ENCODE assay signal across 13 cellular contexts in the genomic region with DNA sequence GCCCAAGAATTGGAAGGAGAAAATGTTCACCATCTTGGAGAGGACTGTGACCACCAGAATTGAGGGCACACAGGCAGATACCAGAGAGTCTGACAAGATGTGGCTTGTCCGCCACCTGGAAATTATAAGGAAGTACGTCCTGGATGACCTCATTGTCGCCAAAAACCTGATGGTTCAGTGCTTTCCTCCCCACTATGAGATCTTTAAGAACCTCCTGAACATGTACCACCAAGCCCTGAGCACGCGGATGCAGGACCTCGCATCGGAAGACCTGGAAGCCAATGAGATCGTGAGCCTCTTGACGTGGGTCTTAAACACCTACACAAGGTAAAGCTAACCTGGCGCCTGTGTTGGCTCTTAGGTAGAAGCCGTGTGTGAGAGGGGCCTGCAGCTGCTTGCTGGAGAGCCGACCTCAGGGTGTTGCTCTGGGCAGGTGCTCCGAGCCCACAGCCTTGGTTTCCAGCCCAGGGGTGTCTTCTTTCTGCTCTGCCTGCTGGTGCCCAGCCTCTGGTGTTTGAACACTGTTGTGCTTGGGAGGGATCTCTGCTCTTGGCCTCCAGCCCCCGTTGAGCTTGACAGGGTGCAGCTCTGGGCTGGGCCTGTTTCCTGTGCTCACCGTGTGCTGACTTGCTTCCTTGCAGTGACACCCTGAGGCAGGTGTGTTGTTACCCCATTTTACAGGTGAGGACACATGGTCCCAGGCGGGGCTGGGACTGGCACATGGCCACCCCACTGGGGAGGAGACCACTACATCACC. TPM values are rescaled to one million over a fixed set of nuclear protein-coding genes. Genes with fewer than 3 reads are reported as not detected.
DNase-seq lines count a peak whose midpoint lies in the region; ATAC-seq, FAIRE-seq and TF ChIP-seq lines count a peak whose summit lies in the region.
"Had no signal": no experiment of that assay in that cellular context is flagged by ENCODE, and none has a peak within 500 bp of the region (broad histone marks: within the 10 kb centered on the region; RNA-seq: fewer than 3 reads in every experiment).

No MANE protein-coding gene starts in this region.

- H3K4me2 ChIP-seq in mammary epithelial cell (ENCODE audit: insufficient read depth, low read depth, low read length) = peak overlapping the region; percentile 44

- no peak overlapping the region for H3K27ac ChIP-seq in CD4-positive, alpha-beta T cell (ENCODE audit: low read depth, low read length)
- H3K27ac ChIP-seq in mammary epithelial cell (ENCODE audit: insufficient read depth, low read depth, low read length) = no peak overlapping the region
- H3K27ac ChIP-seq: stomach had no signal

- FAIRE-seq in GM12891 (lab: Jason Lieb, UNC) = no peak

- H3K79me2 ChIP-seq in mammary epithelial cell (ENCODE audit: insufficient read depth, low read length) = peaks cover 74% of the 10 kb centered on the region

- peak; percentile 48 for ATAC-seq in CD4-positive, alpha-beta T cell (ENCODE audit: poor library complexity)
- ATAC-seq in mucosa of descending colon (peak; percentile 29), HG02763 (IDR thresholded peaks at IDR 0.05; ENCODE audit: unreplicated experiment) (no peak), HG03354 (IDR thresholded peaks at IDR 0.05; ENCODE audit: poor library complexity, severe bottlenecking, unreplicated experiment) (no peak), HG03159 (IDR thresholded peaks at IDR 0.05; ENCODE audit: unreplicated experiment) (no peak)
- ATAC-seq: SK-N-SH treated with all-trans-retinoic acid at 6 μM for 48 hours had no signal

- peak in 2 of 10 experiments; percentile 1 to 31 for DNase-seq in CD4-positive, alpha-beta T cell
- DNase-seq in GM12891 (ENCODE audit: insufficient read length, low spot score) (no peak), mammary epithelial cell (peak; percentile 24), mucosa of descending colon (peak in 2 of 3 donors; percentile 12 to 26), NCI-H1092 (lab: John Stamatoyannopoulos, UW) (no peak)
- DNase-seq: activated CD4-positive, CD25-positive, alpha-beta regulatory T cell; hippocampal formation; NCI-H345; stomach had no signal

- dilution Hi-C loops in mammary epithelial cell (cut with HindIII; ENCODE audit: low sequenced_read_pairs) = no loop called here

- WGBS in mammary epithelial cell (ENCODE audit: low coverage, missing lambda C conversion rate) = 80% methylated on average over 13 of the region's 16 CpGs

- in situ Hi-C loops in mammary epithelial cell (cut with MboI; ENCODE audit: low sequenced_read_pairs in 2 of 2) = no loop called here

- TF ChIP-seq CTCF in CD4-positive, alpha-beta T cell (IDR thresholded peaks at IDR 0.05) = no peak
- no peak for TF ChIP-seq CTCF in mammary epithelial cell (conservative IDR thresholded peaks at IDR 0.05 in 1 of 2, IDR thresholded peaks at IDR 0.05 in 1 of 2; ENCODE audit: extremely low read depth in 1 of 2, insufficient read depth in 1 of 2, low read depth in 1 of 2, low read length in 2 of 2)
- no peak for TF ChIP-seq CTCF in mucosa of descending colon (IDR thresholded peaks at IDR 0.05)

- TF ChIP-seq POLR2A in GM12891 (IDR thresholded peaks at IDR 0.05; ENCODE audit: low read depth, low read length) = no peak

- H3K4me3 Mint-ChIP-seq in CD4-positive, alpha-beta T cell = peak overlapping the region; percentile 42

- CTCF ChIA-PET in CD4-positive, alpha-beta T cell (lab: Charles Lee) = no interaction called here
- CTCF ChIA-PET in mammary epithelial cell (lab: Charles Lee; ENCODE audit: low non-redundant PET) = no interaction called here

- BruUV-seq in mammary epithelial cell (replicated peaks; lab: Mats Ljungman, UMichigan) = no TSS peak

- no peak overlapping the region for H3K9ac ChIP-seq in mammary epithelial cell (ENCODE audit: insufficient read depth, low read length)

- peaks cover 97% of the 10 kb centered on the region for H3K36me3 Mint-ChIP-seq in CD4-positive, alpha-beta T cell (ENCODE audit: low read depth)

- H3K27ac Mint-ChIP-seq in CD4-positive, alpha-beta T cell = peak overlapping the region; percentile 80

- POLR2A ChIA-PET in CD4-positive, alpha-beta T cell (lab: Charles Lee) = no interaction called here

- peaks cover 9% of the 10 kb centered on the region for H3K36me3 ChIP-seq in mammary epithelial cell (ENCODE audit: insufficient read depth, low read length)
- H3K36me3 ChIP-seq in mucosa of descending colon (ENCODE audit: low read depth) = peaks cover 5% of the 10 kb centered on the region

- H3K4me3 ChIP-seq in mammary epithelial cell (replicated peaks in 1 of 3; ENCODE audit: insufficient read depth in 1 of 3, low read depth in 2 of 3, low read length in 3 of 3) = no peak overlapping the region
- no peak overlapping the region for H3K4me3 ChIP-seq in mucosa of descending colon
- H3K4me3 ChIP-seq: stomach had no signal

- H3K4me1 Mint-ChIP-seq in CD4-positive, alpha-beta T cell (ENCODE audit: low read depth) = peaks cover 37% of the 10 kb centered on the region

- H4K20me1 ChIP-seq in mammary epithelial cell (ENCODE audit: insufficient read depth, low read length) = no peaks in the 10 kb centered on the region

- no peaks in the 10 kb centered on the region for H3K27me3 ChIP-seq in CD4-positive, alpha-beta T cell (ENCODE audit: control insufficient read depth, insufficient read depth, low read length)
- no peaks in the 10 kb centered on the region for H3K27me3 ChIP-seq in mammary epithelial cell (ENCODE audit: insufficient read depth, low read length)
- H3K27me3 ChIP-seq: stomach had no signal

- no peaks in the 10 kb centered on the region for H3K27me3 Mint-ChIP-seq in CD4-positive, alpha-beta T cell

- intact Hi-C loops in CD4-positive, alpha-beta T cell (cut with DNase I, micrococcal nuclease) = no loop called here
- intact Hi-C loops in mammary epithelial cell (cut with micrococcal nuclease) = no loop called here
- intact Hi-C loops in mucosa of descending colon (cut with DNase I, micrococcal nuclease) = no loop called here

- H3K4me1 ChIP-seq in mammary epithelial cell (ENCODE audit: insufficient read depth, low read length) (peaks cover 32% of the 10 kb centered on the region), mucosa of descending colon (ENCODE audit: low read depth) (no peaks in the 10 kb centered on the region)

- peaks cover 8% of the 10 kb centered on the region for H3K9me3 Mint-ChIP-seq in CD4-positive, alpha-beta T cell

- peaks cover 18% of the 10 kb centered on the region for H3K9me3 ChIP-seq in CD4-positive, alpha-beta T cell (ENCODE audit: control insufficient read depth, low read length)
- H3K9me3 ChIP-seq in mammary epithelial cell (replicated peaks; ENCODE audit: insufficient read depth, low read length) = no peaks in the 10 kb centered on the region
- peaks cover 6% of the 10 kb centered on the region for H3K9me3 ChIP-seq in mucosa of descending colon

- H2AFZ ChIP-seq in mammary epithelial cell (ENCODE audit: low read depth, low read length) = no peak overlapping the region

TF ChIP-seq in GM12891, 5 proteins besides CTCF, POLR2A, EP300 and RAD21:
- 0 out of 2 replicates have a peak, but pooled peaks have one; percentile 16 for TF ChIP-seq POLR2AphosphoS5 (IDR thresholded peaks at IDR 0.05; ENCODE audit: low read depth, low read length)
- TF ChIP-seq PAX5 (IDR thresholded peaks at IDR 0.05; ENCODE audit: insufficient read depth, low read length, severe bottlenecking) = no peak
- TF ChIP-seq TAF1 (IDR thresholded peaks at IDR 0.05; ENCODE audit: low read depth, low read length) = no peak
- no peak for TF ChIP-seq SPI1 (IDR thresholded peaks at IDR 0.05; ENCODE audit: low read depth, low read length)
- TF ChIP-seq POU2F2 (IDR thresholded peaks at IDR 0.05; ENCODE audit: low read depth, low read length) = no peak

RNA-seq across cellular contexts. Expression of a gene that starts 10.9 kb away (rescaled TPM):
- 10 to 100 TPM; 82.4 to 84.1 TPM for total RNA-seq in CD4-positive, alpha-beta T cell
- polyA plus RNA-seq in GM12891 (2012; ENCODE audit: low read depth, missing spikeins) = 46.1 TPM
- total RNA-seq in mammary epithelial cell (10 to 100 TPM; 19.5 to 41.2 TPM), mucosa of descending colon (10 to 100 TPM; 67.0 to 89.1 (median 76.8) TPM)
- polyA plus RNA-seq in mammary epithelial cell = 15.0 TPM
- 26.2 TPM for polyA minus RNA-seq in mammary epithelial cell

Comparison
In these comparisons a context has a peak if more than half of its experiments do, and no peak if none do; other contexts are left out.
1. ATAC-seq: peak in CD4-positive, alpha-beta T cell (single experiment) and mucosa of descending colon (single experiment); none in HG02763 (single experiment), HG03354 (single experiment) and HG03159 (single experiment).
2. DNase-seq: peak in mammary epithelial cell (single experiment) and mucosa of descending colon (2 of 3); none in GM12891 (single experiment) and NCI-H1092 (single experiment).